1 cellular context compared by ENCODE assay signal in genomic region chr20:34260208-34260942, GRCh38.
TF ChIP-seq lines count a peak whose summit lies in the region.

No MANE protein-coding gene starts in this region.

TF ChIP-seq in HepG2, 621 proteins besides CTCF, POLR2A, EP300 and RAD21:
- TF ChIP-seq TBX3 (IDR thresholded peaks at IDR 0.05; ENCODE audit: borderline replicate concordance), result 0 out of 2 replicates have a peak, but pooled peaks have one; percentile 29
- TF ChIP-seq XRCC5 (optimal IDR thresholded peaks at IDR 0.05; ENCODE audit: low read length), result peak; percentile 35
- no peak for TF ChIP-seq GPN1 (CRISPR knock-in tag; IDR thresholded peaks at IDR 0.05; ENCODE audit: borderline replicate concordance)
